29 cellular contexts compared by ENCODE assay signal in genomic region chr9:129732946-129733631, GRCh38. TPM values are rescaled to one million over a fixed set of nuclear protein-coding genes. Genes with fewer than 3 reads are reported as not detected.
"Had no signal": no experiment of that assay in that cellular context is flagged by ENCODE, and none has a peak within 500 bp of the region (broad histone marks: within the 10 kb centered on the region; RNA-seq: fewer than 3 reads in every experiment).

No MANE protein-coding gene starts in this region.

- H3K4me3 Mint-ChIP-seq: activated CD4-positive, alpha-beta memory T cell treated with anti-CD3 and anti-CD28 coated beads, Interleukin-2, amount 10 ng/mL, durations not matched to agents 7 days and 5 days; activated CD4-positive, alpha-beta T cell treated with anti-CD3 and anti-CD28 coated beads for 36 hours; activated CD4-positive, alpha-beta T cell treated with anti-CD3 and anti-CD28 coated beads, Interleukin-2, amount 10 ng/mL, durations not matched to agents 24 days and 14 days; activated naive CD4-positive, alpha-beta T cell treated with anti-CD3 and anti-CD28 coated beads, Interleukin-2, amount 10 ng/mL, durations not matched to agents 7 days and 5 days; activated naive CD8-positive, alpha-beta T cell treated with anti-CD3 and anti-CD28 coated beads, Interleukin-2, amount 10 ng/mL, durations not matched to agents 7 days and 5 days; activated T-cell treated with anti-CD3 and anti-CD28 coated beads, Interleukin-2, amount 50 U/mL, for 24 hours; activated T-cell treated with anti-CD3 and anti-CD28 coated beads, Interleukin-2, amount 50 U/mL, for 72 hours; brain had no signal

- H3K4me1 ChIP-seq: ascending aorta, colonic mucosa had no signal

- H3K36me3 Mint-ChIP-seq: activated naive CD4-positive, alpha-beta T cell treated with anti-CD3 and anti-CD28 coated beads, Interleukin-2, amount 10 ng/mL, durations not matched to agents 7 days and 5 days; activated naive CD4-positive, alpha-beta T cell treated with anti-CD3 and anti-CD28 coated beads, Interleukin-2, amount 50 U/mL, for 72 hours; activated naive CD8-positive, alpha-beta T cell treated with anti-CD3 and anti-CD28 coated beads, Interleukin-2, amount 10 ng/mL, durations not matched to agents 7 days and 5 days; brain had no signal

- H3K9me3 Mint-ChIP-seq: activated CD4-positive, alpha-beta memory T cell treated with anti-CD3 and anti-CD28 coated beads, Interleukin-2, amount 10 ng/mL, durations not matched to agents 7 days and 5 days; activated CD4-positive, alpha-beta T cell treated with anti-CD3 and anti-CD28 coated beads, Interleukin-2, amount 10 ng/mL, durations not matched to agents 24 days and 14 days; activated naive CD4-positive, alpha-beta T cell treated with anti-CD3 and anti-CD28 coated beads, Interleukin-2, amount 10 ng/mL, durations not matched to agents 7 days and 5 days; activated naive CD4-positive, alpha-beta T cell treated with anti-CD3 and anti-CD28 coated beads, Interleukin-2, amount 50 U/mL, for 72 hours; activated naive CD8-positive, alpha-beta T cell treated with anti-CD3 and anti-CD28 coated beads, Interleukin-2, amount 10 ng/mL, durations not matched to agents 7 days and 5 days; activated T-cell treated with anti-CD3 and anti-CD28 coated beads, Interleukin-2, amount 50 U/mL, for 24 hours; activated T-cell treated with anti-CD3 and anti-CD28 coated beads, Interleukin-2, amount 50 U/mL, for 72 hours; brain had no signal

- H3K4me3 ChIP-seq: ascending aorta, breast epithelium, cardiac muscle cell, colonic mucosa, esophagus squamous epithelium, gastroesophageal sphincter had no signal

- DNase-seq: activated CD4-positive, alpha-beta memory T cell treated with anti-CD3 and anti-CD28 coated beads, Interleukin-2, amount 10 ng/mL, durations not matched to agents 7 days and 5 days; activated CD4-positive, alpha-beta T cell treated with anti-CD3 and anti-CD28 coated beads for 36 hours; activated CD4-positive, alpha-beta T cell treated with anti-CD3 and anti-CD28 coated beads, Interleukin-2, amount 10 ng/mL, durations not matched to agents 24 days and 14 days; activated CD4-positive, alpha-beta T cell treated with anti-CD3 and anti-CD28 coated beads, Interleukin-2, amount 50 U/mL, for 4 hours; activated CD4-positive, CD25-positive, alpha-beta regulatory T cell; activated CD4-positive, CD25-positive, alpha-beta regulatory T cell treated with anti-CD3 and anti-CD28 coated beads, Interleukin-2, amount 50 U/mL, for 72 hours; activated CD8-positive, alpha-beta memory T cell treated with anti-CD3 and anti-CD28 coated beads, Interleukin-2, amount 50 U/mL, for 48 hours; activated gamma-delta T cell; activated naive CD4-positive, alpha-beta T cell; activated naive CD4-positive, alpha-beta T cell treated with anti-CD3 and anti-CD28 coated beads, Interleukin-2, amount 10 ng/mL, durations not matched to agents 7 days and 5 days; activated naive CD8-positive, alpha-beta T cell treated with anti-CD3 and anti-CD28 coated beads, Interleukin-2, amount 10 ng/mL, durations not matched to agents 7 days and 5 days; activated T-cell treated with anti-CD3 and anti-CD28 coated beads for 4 hours; activated T-cell treated with anti-CD3 and anti-CD28 coated beads, Interleukin-2, amount 50 U/mL, for 24 hours; activated T-cell treated with anti-CD3 and anti-CD28 coated beads, Interleukin-2, amount 50 U/mL, for 72 hours; central memory CD4-positive, alpha-beta T cell; cerebellar nuclear complex; colonic mucosa; effector CD8-positive, alpha-beta T cell; esophagus squamous epithelium; foreskin melanocyte; T-helper 2 cell had no signal

- H3K9me3 ChIP-seq: ascending aorta, breast epithelium, colonic mucosa, esophagus squamous epithelium, gastroesophageal sphincter had no signal

- H3K27ac ChIP-seq: ascending aorta, breast epithelium, cardiac muscle cell, colonic mucosa, epithelial cell of prostate, esophagus squamous epithelium, gastroesophageal sphincter had no signal

- H3K27me3 Mint-ChIP-seq: activated CD4-positive, alpha-beta T cell treated with anti-CD3 and anti-CD28 coated beads for 36 hours had no signal

- H3K27me3 ChIP-seq: ascending aorta, breast epithelium, cardiac muscle cell had no signal

- H3K27ac Mint-ChIP-seq: activated CD4-positive, alpha-beta memory T cell treated with anti-CD3 and anti-CD28 coated beads, Interleukin-2, amount 10 ng/mL, durations not matched to agents 7 days and 5 days; activated CD4-positive, alpha-beta T cell treated with anti-CD3 and anti-CD28 coated beads for 36 hours; activated CD4-positive, alpha-beta T cell treated with anti-CD3 and anti-CD28 coated beads, Interleukin-2, amount 10 ng/mL, durations not matched to agents 24 days and 14 days; activated naive CD4-positive, alpha-beta T cell treated with anti-CD3 and anti-CD28 coated beads, Interleukin-2, amount 10 ng/mL, durations not matched to agents 7 days and 5 days; activated naive CD4-positive, alpha-beta T cell treated with anti-CD3 and anti-CD28 coated beads, Interleukin-2, amount 50 U/mL, for 72 hours; activated naive CD8-positive, alpha-beta T cell treated with anti-CD3 and anti-CD28 coated beads, Interleukin-2, amount 10 ng/mL, durations not matched to agents 7 days and 5 days; activated T-cell treated with anti-CD3 and anti-CD28 coated beads, Interleukin-2, amount 50 U/mL, for 24 hours; activated T-cell treated with anti-CD3 and anti-CD28 coated beads, Interleukin-2, amount 50 U/mL, for 72 hours had no signal

- ATAC-seq: activated CD4-positive, alpha-beta T cell treated with anti-CD3 and anti-CD28 coated beads for 36 hours; activated naive CD4-positive, alpha-beta T cell treated with anti-CD3 and anti-CD28 coated beads, Interleukin-2, amount 50 U/mL, for 72 hours; activated T-cell treated with anti-CD3 and anti-CD28 coated beads, Interleukin-2, amount 50 U/mL, for 72 hours; gastroesophageal sphincter had no signal

- H3K36me3 ChIP-seq: ascending aorta, breast epithelium, cardiac muscle cell, colonic mucosa, esophagus squamous epithelium, gastroesophageal sphincter had no signal

RNA-seq across cellular contexts. Expression of gene PTGES, which starts 19.8 kb away (rescaled TPM):
- total RNA-seq: activated CD4-positive, alpha-beta memory T cell treated with anti-CD3 and anti-CD28 coated beads, Interleukin-2, amount 10 ng/mL, durations not matched to agents 7 days and 5 days; activated naive CD8-positive, alpha-beta T cell treated with anti-CD3 and anti-CD28 coated beads, Interleukin-2, amount 10 ng/mL, durations not matched to agents 7 days and 5 days; endothelial cell of umbilical vein had no signal
- polyA plus RNA-seq: endothelial cell of umbilical vein had no signal
